Comparison of ENCODE assay signal across 1 cellular context in the genomic region with DNA sequence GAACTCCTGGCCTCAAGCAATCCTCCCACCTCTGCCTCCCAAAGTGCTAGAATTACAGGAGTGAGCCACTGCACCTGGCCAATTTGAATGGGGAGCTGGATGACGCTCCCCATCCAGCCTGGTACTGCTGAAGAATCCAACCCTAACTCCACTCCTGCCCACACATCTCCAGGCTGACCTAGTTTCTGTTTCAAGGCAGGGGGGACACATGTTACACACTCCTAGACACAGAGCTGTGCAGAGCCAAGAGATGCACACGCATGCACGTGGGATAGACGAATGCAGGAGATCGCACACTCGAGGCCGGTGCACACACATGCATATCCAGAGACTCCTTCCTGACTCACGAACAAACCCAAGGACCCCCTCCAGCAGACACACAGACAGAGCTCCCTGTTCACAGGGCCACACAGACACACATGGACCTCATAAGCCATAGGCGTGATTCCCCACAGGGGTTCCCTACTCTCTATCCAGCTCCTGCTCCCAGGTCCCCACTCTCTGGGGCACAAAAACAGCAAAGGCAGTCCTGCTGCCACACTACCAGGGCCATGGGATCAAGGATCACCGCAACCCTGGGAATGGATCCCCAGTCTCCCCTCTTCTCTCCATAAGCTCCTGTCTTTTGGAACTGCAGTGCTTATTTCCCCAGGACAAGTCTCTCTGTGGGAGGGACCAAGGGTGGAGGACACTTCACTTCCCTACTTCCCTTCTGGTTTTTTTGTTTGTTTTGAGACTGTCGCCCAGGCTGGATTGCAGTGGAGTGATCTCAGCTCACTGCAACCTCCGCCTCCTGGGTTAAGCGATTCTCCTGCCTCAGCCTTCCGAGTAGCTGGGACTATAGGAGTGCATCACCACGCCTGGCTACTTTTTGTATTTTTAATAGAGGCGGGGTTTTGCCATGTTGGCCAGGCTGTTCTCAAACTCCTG.
TF ChIP-seq lines count a peak whose summit lies in the region.

No MANE protein-coding gene starts in this region.

TF ChIP-seq in HepG2, 621 proteins besides CTCF, POLR2A, EP300 and RAD21 (continued from another document and continues in another):
- TF ChIP-seq ZNF691 (CRISPR knock-in tag; IDR thresholded peaks at IDR 0.05; ENCODE audit: borderline replicate concordance, low read depth) (no peak), ZEB1 (IDR thresholded peaks at IDR 0.05; ENCODE audit: insufficient replicate concordance, low read depth) (no peak), KLF13 (CRISPR knock-in tag; IDR thresholded peaks at IDR 0.05) (no peak), AHR (CRISPR knock-in tag; IDR thresholded peaks at IDR 0.05) (no peak), ZFP91 (CRISPR knock-in tag; IDR thresholded peaks at IDR 0.05; ENCODE audit: borderline replicate concordance) (peak; percentile 28; the same call in 1 of the 2 replicates), FOXA3 (CRISPR knock-in tag; IDR thresholded peaks at IDR 0.05) (0 out of 2 replicates have a peak, but pooled peaks have one; percentile 21), CHD4 (IDR thresholded peaks at IDR 0.05; ENCODE audit: borderline replicate concordance, low read length) (no peak), GATAD2A (CRISPR knock-in tag; IDR thresholded peaks at IDR 0.05) (peak; percentile 23; the same call in 1 of the 2 replicates), ZNF768 (CRISPR knock-in tag; IDR thresholded peaks at IDR 0.05) (0 out of 2 replicates have a peak, but pooled peaks have one; percentile 3), ZNF121 (CRISPR knock-in tag; IDR thresholded peaks at IDR 0.05) (peak; percentile 16; the same call in 1 of the 2 replicates), ZFP82 (CRISPR knock-in tag; IDR thresholded peaks at IDR 0.05; ENCODE audit: borderline replicate concordance) (0 out of 2 replicates have a peak, but pooled peaks have one; percentile 18), HIC2 (CRISPR knock-in tag; IDR thresholded peaks at IDR 0.05; ENCODE audit: low read depth) (no peak), PRDM15 (CRISPR knock-in tag; IDR thresholded peaks at IDR 0.05) (0 out of 2 replicates have a peak, but pooled peaks have one; percentile 12), NFKB2 (CRISPR knock-in tag; IDR thresholded peaks at IDR 0.05; ENCODE audit: borderline replicate concordance) (peak; percentile 67; the same call in 1 of the 2 replicates), HMGA1 (CRISPR knock-in tag; conservative IDR thresholded peaks at IDR 0.05) (no peak), DMAP1 (CRISPR knock-in tag; IDR thresholded peaks at IDR 0.05) (no peak), NCOR1 (IDR thresholded peaks at IDR 0.05; ENCODE audit: borderline replicate concordance, low read length) (no peak), ETS1 (CRISPR knock-in tag; IDR thresholded peaks at IDR 0.05) (no peak), KDM5B (CRISPR knock-in tag; IDR thresholded peaks at IDR 0.05; ENCODE audit: borderline replicate concordance) (no peak), ZNF75D (CRISPR knock-in tag; IDR thresholded peaks at IDR 0.05; ENCODE audit: borderline replicate concordance) (no peak), ZNF709 (CRISPR knock-in tag; IDR thresholded peaks at IDR 0.05) (no peak)
- TF ChIP-seq, protein P1, sequence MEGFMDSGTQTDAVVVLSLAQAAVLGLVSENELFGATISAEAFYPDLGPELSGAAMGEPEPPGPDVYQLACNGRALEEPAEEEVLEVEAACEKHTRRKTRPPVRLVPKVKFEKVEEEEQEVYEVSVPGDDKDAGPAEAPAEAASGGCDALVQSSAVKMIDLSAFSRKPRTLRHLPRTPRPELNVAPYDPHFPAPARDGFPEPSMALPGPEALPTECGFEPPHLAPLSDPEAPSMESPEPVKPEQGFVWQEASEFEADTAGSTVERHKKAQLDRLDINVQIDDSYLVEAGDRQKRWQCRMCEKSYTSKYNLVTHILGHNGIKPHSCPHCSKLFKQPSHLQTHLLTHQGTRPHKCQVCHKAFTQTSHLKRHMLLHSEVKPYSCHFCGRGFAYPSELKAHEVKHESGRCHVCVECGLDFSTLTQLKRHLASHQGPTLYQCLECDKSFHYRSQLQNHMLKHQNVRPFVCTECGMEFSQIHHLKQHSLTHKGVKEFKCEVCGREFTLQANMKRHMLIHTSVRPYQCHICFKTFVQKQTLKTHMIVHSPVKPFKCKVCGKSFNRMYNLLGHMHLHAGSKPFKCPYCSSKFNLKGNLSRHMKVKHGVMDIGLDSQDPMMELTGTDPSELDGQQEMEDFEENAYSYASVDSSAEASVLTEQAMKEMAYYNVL (CRISPR knock-in tag; IDR thresholded peaks at IDR 0.05; ENCODE audit: borderline replicate concordance): 0 out of 2 replicates have a peak, but pooled peaks have one; percentile 22
- TF ChIP-seq, protein P2, sequence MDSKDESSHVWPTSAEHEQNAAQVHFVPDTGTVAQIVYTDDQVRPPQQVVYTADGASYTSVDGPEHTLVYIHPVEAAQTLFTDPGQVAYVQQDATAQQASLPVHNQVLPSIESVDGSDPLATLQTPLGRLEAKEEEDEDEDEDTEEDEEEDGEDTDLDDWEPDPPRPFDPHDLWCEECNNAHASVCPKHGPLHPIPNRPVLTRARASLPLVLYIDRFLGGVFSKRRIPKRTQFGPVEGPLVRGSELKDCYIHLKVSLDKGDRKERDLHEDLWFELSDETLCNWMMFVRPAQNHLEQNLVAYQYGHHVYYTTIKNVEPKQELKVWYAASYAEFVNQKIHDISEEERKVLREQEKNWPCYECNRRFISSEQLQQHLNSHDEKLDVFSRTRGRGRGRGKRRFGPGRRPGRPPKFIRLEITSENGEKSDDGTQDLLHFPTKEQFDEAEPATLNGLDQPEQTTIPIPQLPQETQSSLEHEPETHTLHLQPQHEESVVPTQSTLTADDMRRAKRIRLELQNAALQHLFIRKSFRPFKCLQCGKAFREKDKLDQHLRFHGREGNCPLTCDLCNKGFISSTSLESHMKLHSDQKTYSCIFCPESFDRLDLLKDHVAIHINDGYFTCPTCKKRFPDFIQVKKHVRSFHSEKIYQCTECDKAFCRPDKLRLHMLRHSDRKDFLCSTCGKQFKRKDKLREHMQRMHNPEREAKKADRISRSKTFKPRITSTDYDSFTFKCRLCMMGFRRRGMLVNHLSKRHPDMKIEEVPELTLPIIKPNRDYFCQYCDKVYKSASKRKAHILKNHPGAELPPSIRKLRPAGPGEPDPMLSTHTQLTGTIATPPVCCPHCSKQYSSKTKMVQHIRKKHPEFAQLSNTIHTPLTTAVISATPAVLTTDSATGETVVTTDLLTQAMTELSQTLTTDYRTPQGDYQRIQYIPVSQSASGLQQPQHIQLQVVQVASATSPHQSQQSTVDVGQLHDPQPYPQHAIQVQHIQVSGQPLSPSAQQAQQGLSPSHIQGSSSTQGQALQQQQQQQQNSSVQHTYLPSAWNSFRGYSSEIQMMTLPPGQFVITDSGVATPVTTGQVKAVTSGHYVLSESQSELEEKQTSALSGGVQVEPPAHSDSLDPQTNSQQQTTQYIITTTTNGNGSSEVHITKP (CRISPR knock-in tag; IDR thresholded peaks at IDR 0.05; ENCODE audit: low read depth): 0 out of 2 replicates have a peak, but pooled peaks have one; percentile 40
- TF ChIP-seq, protein P3, sequence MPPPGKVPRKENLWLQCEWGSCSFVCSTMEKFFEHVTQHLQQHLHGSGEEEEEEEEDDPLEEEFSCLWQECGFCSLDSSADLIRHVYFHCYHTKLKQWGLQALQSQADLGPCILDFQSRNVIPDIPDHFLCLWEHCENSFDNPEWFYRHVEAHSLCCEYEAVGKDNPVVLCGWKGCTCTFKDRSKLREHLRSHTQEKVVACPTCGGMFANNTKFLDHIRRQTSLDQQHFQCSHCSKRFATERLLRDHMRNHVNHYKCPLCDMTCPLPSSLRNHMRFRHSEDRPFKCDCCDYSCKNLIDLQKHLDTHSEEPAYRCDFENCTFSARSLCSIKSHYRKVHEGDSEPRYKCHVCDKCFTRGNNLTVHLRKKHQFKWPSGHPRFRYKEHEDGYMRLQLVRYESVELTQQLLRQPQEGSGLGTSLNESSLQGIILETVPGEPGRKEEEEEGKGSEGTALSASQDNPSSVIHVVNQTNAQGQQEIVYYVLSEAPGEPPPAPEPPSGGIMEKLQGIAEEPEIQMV (CRISPR knock-in tag; IDR thresholded peaks at IDR 0.05; ENCODE audit: low read depth): 0 out of 2 replicates have a peak, but pooled peaks have one; percentile 13
- TF ChIP-seq, protein P4, sequence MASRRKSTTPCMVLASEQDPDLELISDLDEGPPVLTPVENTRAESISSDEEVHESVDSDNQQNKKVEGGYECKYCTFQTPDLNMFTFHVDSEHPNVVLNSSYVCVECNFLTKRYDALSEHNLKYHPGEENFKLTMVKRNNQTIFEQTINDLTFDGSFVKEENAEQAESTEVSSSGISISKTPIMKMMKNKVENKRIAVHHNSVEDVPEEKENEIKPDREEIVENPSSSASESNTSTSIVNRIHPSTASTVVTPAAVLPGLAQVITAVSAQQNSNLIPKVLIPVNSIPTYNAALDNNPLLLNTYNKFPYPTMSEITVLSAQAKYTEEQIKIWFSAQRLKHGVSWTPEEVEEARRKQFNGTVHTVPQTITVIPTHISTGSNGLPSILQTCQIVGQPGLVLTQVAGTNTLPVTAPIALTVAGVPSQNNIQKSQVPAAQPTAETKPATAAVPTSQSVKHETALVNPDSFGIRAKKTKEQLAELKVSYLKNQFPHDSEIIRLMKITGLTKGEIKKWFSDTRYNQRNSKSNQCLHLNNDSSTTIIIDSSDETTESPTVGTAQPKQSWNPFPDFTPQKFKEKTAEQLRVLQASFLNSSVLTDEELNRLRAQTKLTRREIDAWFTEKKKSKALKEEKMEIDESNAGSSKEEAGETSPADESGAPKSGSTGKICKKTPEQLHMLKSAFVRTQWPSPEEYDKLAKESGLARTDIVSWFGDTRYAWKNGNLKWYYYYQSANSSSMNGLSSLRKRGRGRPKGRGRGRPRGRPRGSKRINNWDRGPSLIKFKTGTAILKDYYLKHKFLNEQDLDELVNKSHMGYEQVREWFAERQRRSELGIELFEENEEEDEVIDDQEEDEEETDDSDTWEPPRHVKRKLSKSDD (CRISPR knock-in tag; IDR thresholded peaks at IDR 0.05; ENCODE audit: low read depth): no peak
- TF ChIP-seq, protein P5, sequence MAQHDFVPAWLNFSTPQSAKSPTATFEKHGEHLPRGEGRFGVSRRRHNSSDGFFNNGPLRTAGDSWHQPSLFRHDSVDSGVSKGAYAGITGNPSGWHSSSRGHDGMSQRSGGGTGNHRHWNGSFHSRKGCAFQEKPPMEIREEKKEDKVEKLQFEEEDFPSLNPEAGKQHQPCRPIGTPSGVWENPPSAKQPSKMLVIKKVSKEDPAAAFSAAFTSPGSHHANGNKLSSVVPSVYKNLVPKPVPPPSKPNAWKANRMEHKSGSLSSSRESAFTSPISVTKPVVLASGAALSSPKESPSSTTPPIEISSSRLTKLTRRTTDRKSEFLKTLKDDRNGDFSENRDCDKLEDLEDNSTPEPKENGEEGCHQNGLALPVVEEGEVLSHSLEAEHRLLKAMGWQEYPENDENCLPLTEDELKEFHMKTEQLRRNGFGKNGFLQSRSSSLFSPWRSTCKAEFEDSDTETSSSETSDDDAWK (CRISPR knock-in tag; IDR thresholded peaks at IDR 0.05): no peak
